In genomic region chr2:157265825-157266224, GRCh38 we compare ENCODE assay signal across 2 cellular contexts.
TF ChIP-seq lines count a peak whose summit lies in the region.

No MANE protein-coding gene starts in this region.

TF ChIP-seq in IMR-90, 13 proteins besides CTCF, POLR2A, EP300 and RAD21:
- no peak for TF ChIP-seq MAZ (IDR thresholded peaks at IDR 0.05; ENCODE audit: borderline replicate concordance, low read depth, low read length)
- no peak for TF ChIP-seq NFE2L2 (IDR thresholded peaks at IDR 0.05; ENCODE audit: low read depth, low read length)
- no peak for TF ChIP-seq USF2 (IDR thresholded peaks at IDR 0.05; ENCODE audit: low read depth, low read length)
- no peak for TF ChIP-seq SMC3 (IDR thresholded peaks at IDR 0.05; ENCODE audit: low read depth, low read length)
- no peak for TF ChIP-seq MAFK (IDR thresholded peaks at IDR 0.05; ENCODE audit: low read depth, low read length)
- no peak for TF ChIP-seq CHD1 (IDR thresholded peaks at IDR 0.05; ENCODE audit: low read depth, low read length)
- TF ChIP-seq FOS (IDR thresholded peaks at IDR 0.05; ENCODE audit: low read depth, low read length) = no peak
- TF ChIP-seq ELK1 (IDR thresholded peaks at IDR 0.05; ENCODE audit: borderline replicate concordance, low read depth, low read length) = no peak
- TF ChIP-seq CEBPB (IDR thresholded peaks at IDR 0.05; ENCODE audit: low read depth, low read length) = no peak

TF ChIP-seq in H1, 55 proteins besides CTCF, POLR2A, EP300 and RAD21:
- TF ChIP-seq RXRA (IDR thresholded peaks at IDR 0.05; ENCODE audit: insufficient read depth, low read depth, low read length) (no peak), EZH2 (IDR thresholded peaks at IDR 0.05; ENCODE audit: low read depth, low read length, severe bottlenecking) (no peak)
